ENCODE assay signal across 9 cellular contexts in the genomic region with DNA sequence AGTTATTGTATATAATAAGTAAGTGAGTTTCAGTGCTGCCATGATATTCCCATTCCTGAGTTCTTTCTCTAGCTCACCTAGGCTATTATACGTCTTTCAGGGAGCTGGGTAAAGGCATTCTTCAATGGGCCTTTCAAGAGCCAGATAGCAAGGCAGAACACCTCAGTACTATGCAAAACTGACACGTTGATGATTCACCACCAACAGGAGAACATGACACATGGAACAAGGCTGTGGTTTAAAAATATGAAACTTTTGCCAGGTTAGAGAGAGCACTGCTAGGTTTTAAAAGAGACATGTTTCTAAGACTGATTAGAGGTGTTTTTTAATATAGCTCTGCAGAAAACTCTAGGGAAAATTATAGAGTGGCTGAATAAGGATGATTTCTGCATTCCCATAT.
DNase-seq lines count a peak whose midpoint lies in the region; ATAC-seq, FAIRE-seq and TF ChIP-seq lines count a peak whose summit lies in the region.
"Had no signal": no experiment of that assay in that cellular context is flagged by ENCODE, and none has a peak within 500 bp of the region (broad histone marks: within the 10 kb centered on the region; RNA-seq: fewer than 3 reads in every experiment).

No MANE protein-coding gene starts in this region.

- no peak overlapping the region for H2BK20ac ChIP-seq in H9 (ENCODE audit: low read depth, low read length, poor library complexity, severe bottlenecking)

- H2AFZ ChIP-seq in fibroblast of lung (ENCODE audit: low read length) = no peak overlapping the region
- H2AFZ ChIP-seq in H9 (ENCODE audit: low read length) = no peak overlapping the region

- no peaks in the 10 kb centered on the region; a peak in 1 of 5 replicates for H3K9me3 Mint-ChIP-seq in H9

- H2BK15ac ChIP-seq in H9 (ENCODE audit: low read depth, low read length) = no peak overlapping the region

- H4K20me1 ChIP-seq in fibroblast of lung (ENCODE audit: control insufficient read depth, extremely low read depth, insufficient read depth, low read length) (no peaks in the 10 kb centered on the region), H9 (ENCODE audit: control insufficient read depth, insufficient read depth, insufficient read length) (no peaks in the 10 kb centered on the region)

- H4K91ac ChIP-seq in H9 (ENCODE audit: insufficient read length, low read depth, low read length) = no peak overlapping the region

- no CpG with 5 or more reads among the region's 2 CpGs for WGBS in H9 (ENCODE audit: extremely low coverage, insufficient read length, low lambda C conversion rate)

- H2BK12ac ChIP-seq in H9 (ENCODE audit: insufficient read length, low read depth, low read length) = no peak overlapping the region

- no peak overlapping the region for H3K27ac Mint-ChIP-seq in H9

- H3K9me3 ChIP-seq in MG63 (peaks cover 6% of the 10 kb centered on the region), fibroblast of lung (ENCODE audit: control insufficient read depth, insufficient read depth, low read depth, low read length) (no peaks in the 10 kb centered on the region), H9 (ENCODE audit: control insufficient read depth, low read depth, low read length) (no peaks in the 10 kb centered on the region)

- no peak overlapping the region for H3K9ac ChIP-seq in fibroblast of lung (ENCODE audit: insufficient read depth, low read length)
- no peak overlapping the region for H3K9ac ChIP-seq in H9 (ENCODE audit: extremely low read depth, insufficient read length, low read length)
- H3K9ac ChIP-seq: KMS-11 had no signal

- no peak overlapping the region for H2BK120ac ChIP-seq in H9 (ENCODE audit: low read depth, low read length, poor library complexity, severe bottlenecking)

- H3K27me3 ChIP-seq in MG63 (no peaks in the 10 kb centered on the region), fibroblast of lung (ENCODE audit: control insufficient read depth, insufficient read depth, low read length) (no peaks in the 10 kb centered on the region), H9 (ENCODE audit: insufficient read depth, low read length) (no peaks in the 10 kb centered on the region)

- H3K36me3 ChIP-seq in MG63 (no peaks in the 10 kb centered on the region), fibroblast of lung (ENCODE audit: control insufficient read depth, insufficient read depth, low read length) (no peaks in the 10 kb centered on the region)

- H3K4me3 Mint-ChIP-seq in H9 = no peak overlapping the region

- peak; percentile 86 for ATAC-seq in GM21825 (IDR thresholded peaks at IDR 0.05; ENCODE audit: unreplicated experiment)

- H3T11ph ChIP-seq in H9 (ENCODE audit: low read length) = no peak overlapping the region

- no peak for TF ChIP-seq CTCF in fibroblast of lung (conservative IDR thresholded peaks at IDR 0.05 in 1 of 2, IDR thresholded peaks at IDR 0.05 in 1 of 2; ENCODE audit: low read depth in 1 of 2, low read length in 2 of 2)
- TF ChIP-seq CTCF in H9 (conservative IDR thresholded peaks at IDR 0.05) = no peak

- H3K18ac ChIP-seq in H9 (ENCODE audit: insufficient read length, low read depth, low read length) = no peak overlapping the region

- no peaks in the 10 kb centered on the region for H3K23me2 ChIP-seq in H9 (ENCODE audit: insufficient read length, low read depth, low read length, poor library complexity, severe bottlenecking)

- H3K27ac ChIP-seq in fibroblast of lung (ENCODE audit: insufficient read depth, low read length) = no peak overlapping the region
- no peak overlapping the region for H3K27ac ChIP-seq in substantia nigra (ENCODE audit: low read depth, low read length, poor library complexity, severe bottlenecking)
- H3K27ac ChIP-seq in H9 (ENCODE audit: insufficient read length, low read depth, low read length) = no peak overlapping the region
- H3K27ac ChIP-seq: KMS-11 had no signal

- H3K36me3 Mint-ChIP-seq in H9 (ENCODE audit: insufficient read depth in 1 of 3, low read depth in 3 of 3) = no peaks in the 10 kb centered on the region

- H3K4me2 ChIP-seq in fibroblast of lung (ENCODE audit: extremely low read depth, insufficient read depth, low read length) = no peak overlapping the region
- H3K4me2 ChIP-seq in H9 (ENCODE audit: insufficient read depth, insufficient read length, low read length) = no peak overlapping the region
- H3K4me2 ChIP-seq: KMS-11 had no signal

- H3K56ac ChIP-seq in H9 (ENCODE audit: insufficient read length, low read depth, low read length) = no peak overlapping the region

- H3K79me2 ChIP-seq in fibroblast of lung (ENCODE audit: control insufficient read depth, insufficient read depth, low read length) (no peaks in the 10 kb centered on the region), H9 (ENCODE audit: insufficient read depth, low read length) (no peaks in the 10 kb centered on the region)

- no peak overlapping the region for H4K8ac ChIP-seq in H9 (replicated peaks; ENCODE audit: insufficient read length, low read depth, low read length)

- no peaks in the 10 kb centered on the region for H3K79me1 ChIP-seq in H9 (ENCODE audit: insufficient read depth, low read depth, low read length, poor library complexity, severe bottlenecking)

- H4K5ac ChIP-seq in H9 (ENCODE audit: insufficient read length, low read depth, low read length) = no peak overlapping the region

- H3K14ac ChIP-seq in H9 (ENCODE audit: insufficient read depth, low read length) = no peak overlapping the region

- H2AK5ac ChIP-seq in H9 (ENCODE audit: insufficient read length, low read length) = no peak overlapping the region

- peaks cover 3% of the 10 kb centered on the region for H3K4me1 ChIP-seq in fibroblast of lung (ENCODE audit: control insufficient read depth, extremely low read depth, insufficient read depth, low read length)
- no peaks in the 10 kb centered on the region for H3K4me1 ChIP-seq in H9 (ENCODE audit: insufficient read depth, low read length)

- DNase-seq in GM18507 (ENCODE audit: extremely low spot score, insufficient read length, low read depth) = no peak
- peak; percentile 35 for DNase-seq in MG63
- peak; percentile 20 to 90 for DNase-seq in fibroblast of lung (ENCODE audit: low read depth in 2 of 2)
- no peak for DNase-seq in NCI-H774 (lab: John Stamatoyannopoulos, UW)
- no peak for DNase-seq in SKM-1 treated with dmso at 0.1 percent for 144 hours (lab: John Stamatoyannopoulos, UW; ENCODE audit: unreplicated experiment)
- DNase-seq in substantia nigra (lab: John Stamatoyannopoulos, UW) = no peak
- no peak for DNase-seq in H9

- H3K27me3 Mint-ChIP-seq in H9 (ENCODE audit: low read depth) = no peaks in the 10 kb centered on the region

- no peak overlapping the region for H2BK5ac ChIP-seq in H9 (ENCODE audit: insufficient read length, low read length)

- no peak overlapping the region for H3K4ac ChIP-seq in H9 (ENCODE audit: low read depth, low read length)

- H3K23ac ChIP-seq in H9 (ENCODE audit: insufficient read length, low read depth, low read length) = no peak overlapping the region

- FAIRE-seq in GM18507 (lab: Jason Lieb, UNC) = peak; percentile 97

- H3K4me1 Mint-ChIP-seq in H9 = no peaks in the 10 kb centered on the region

- H3K4me3 ChIP-seq in MG63 = no peak overlapping the region
- no peak overlapping the region for H3K4me3 ChIP-seq in fibroblast of lung (replicated peaks in 1 of 4; ENCODE audit: control extremely low read depth in 1 of 4, insufficient read depth in 1 of 4, low read depth in 3 of 4, low read length in 4 of 4)

Comparison
In these comparisons a context has a peak if more than half of its experiments do, and no peak if none do; other contexts are left out.
1. DNase-seq: peak in MG63 (single experiment) and fibroblast of lung (2 of 2); none in GM18507 (single experiment), NCI-H774 (single experiment), SKM-1 treated with dmso at 0.1 percent for 144 hours (single experiment), substantia nigra (0 of 49) and H9 (single experiment).